Comparison of ENCODE assay signal across 1 cellular context in genomic region chr9:37079370-37080164, GRCh38.
TF ChIP-seq lines count a peak whose summit lies in the region.

No MANE protein-coding gene starts in this region.

TF ChIP-seq in HepG2, 621 proteins besides CTCF, POLR2A, EP300 and RAD21 (continued from another document and continues in another):
- TF ChIP-seq AKNA (CRISPR knock-in tag; IDR thresholded peaks at IDR 0.05; ENCODE audit: borderline replicate concordance) (peak; percentile 98), ZNF75D (CRISPR knock-in tag; IDR thresholded peaks at IDR 0.05; ENCODE audit: borderline replicate concordance) (peak; percentile 98), MYPOP (CRISPR knock-in tag; IDR thresholded peaks at IDR 0.05) (peak; percentile 74; the same call in 1 of the 2 replicates), NFAT5 (CRISPR knock-in tag; IDR thresholded peaks at IDR 0.05) (peak; percentile 99), ZNF160 (CRISPR knock-in tag; IDR thresholded peaks at IDR 0.05) (peak; percentile 97), MAFK (conservative IDR thresholded peaks at IDR 0.05 in 1 of 2, IDR thresholded peaks at IDR 0.05 in 1 of 2; ENCODE audit: low read length in 2 of 2) (no peak), HMG20A (CRISPR knock-in tag; IDR thresholded peaks at IDR 0.05; ENCODE audit: borderline replicate concordance) (0 out of 2 replicates have a peak, but pooled peaks have one; percentile 46), ZNF225 (CRISPR knock-in tag; IDR thresholded peaks at IDR 0.05) (peak; percentile 99), ATF2 (CRISPR knock-in tag; IDR thresholded peaks at IDR 0.05) (peak; percentile 76; the same call in 1 of the 2 replicates), MYC (CRISPR knock-in tag; IDR thresholded peaks at IDR 0.05; ENCODE audit: borderline replicate concordance) (peak; percentile 96), ZNF597 (CRISPR knock-in tag; IDR thresholded peaks at IDR 0.05) (no peak), ZNF251 (CRISPR knock-in tag; IDR thresholded peaks at IDR 0.05) (peak; percentile 92), ZNF274 (CRISPR knock-in tag; IDR thresholded peaks at IDR 0.05) (peak; percentile 100), RXRB (CRISPR knock-in tag; IDR thresholded peaks at IDR 0.05; ENCODE audit: borderline replicate concordance) (peak; percentile 73; the same call in 1 of the 2 replicates), YY1 (IDR thresholded peaks at IDR 0.05; ENCODE audit: insufficient read depth, insufficient replicate concordance, low read depth, low read length) (no peak), ZMYM2 (CRISPR knock-in tag; IDR thresholded peaks at IDR 0.05) (peak; percentile 97), MXD3 (CRISPR knock-in tag; IDR thresholded peaks at IDR 0.05) (peak; percentile 100), KLF9 (CRISPR knock-in tag; IDR thresholded peaks at IDR 0.05; ENCODE audit: low read depth) (peak; percentile 96; the same call in 1 of the 2 replicates), NFYC (CRISPR knock-in tag; IDR thresholded peaks at IDR 0.05) (peak; percentile 70), GTF2F1 (IDR thresholded peaks at IDR 0.05; ENCODE audit: low read length) (no peak), ZNF20 (CRISPR knock-in tag; IDR thresholded peaks at IDR 0.05) (peak; percentile 97), ZNF44 (CRISPR knock-in tag; IDR thresholded peaks at IDR 0.05) (peak; percentile 99), ZNF546 (CRISPR knock-in tag; conservative IDR thresholded peaks at IDR 0.05) (peak; percentile 100), ZNF609 (CRISPR knock-in tag; IDR thresholded peaks at IDR 0.05; ENCODE audit: borderline replicate concordance) (peak; percentile 45; the same call in 1 of the 2 replicates), FOXJ3 (CRISPR knock-in tag; IDR thresholded peaks at IDR 0.05; ENCODE audit: borderline replicate concordance) (no peak; the same call in 1 of the 2 replicates), E2F1 (CRISPR knock-in tag; IDR thresholded peaks at IDR 0.05) (peak; percentile 65), ZNF431 (CRISPR knock-in tag; IDR thresholded peaks at IDR 0.05; ENCODE audit: borderline replicate concordance, low read depth) (peak; percentile 99), PAWR (CRISPR knock-in tag; IDR thresholded peaks at IDR 0.05; ENCODE audit: borderline replicate concordance) (peak; percentile 97), TSC22D2 (CRISPR knock-in tag; IDR thresholded peaks at IDR 0.05; ENCODE audit: borderline replicate concordance) (peak; percentile 98), ELF1 (CRISPR knock-in tag; IDR thresholded peaks at IDR 0.05) (peak; percentile 94), ZBTB3 (CRISPR knock-in tag; IDR thresholded peaks at IDR 0.05; ENCODE audit: borderline replicate concordance, low read depth) (peak; percentile 89), ZNF230 (CRISPR knock-in tag; IDR thresholded peaks at IDR 0.05) (peak; percentile 98), ZNF253 (CRISPR knock-in tag; IDR thresholded peaks at IDR 0.05; ENCODE audit: borderline replicate concordance) (peak; percentile 100)
